ENCODE assay signal across 8 cellular contexts in the genomic region with DNA sequence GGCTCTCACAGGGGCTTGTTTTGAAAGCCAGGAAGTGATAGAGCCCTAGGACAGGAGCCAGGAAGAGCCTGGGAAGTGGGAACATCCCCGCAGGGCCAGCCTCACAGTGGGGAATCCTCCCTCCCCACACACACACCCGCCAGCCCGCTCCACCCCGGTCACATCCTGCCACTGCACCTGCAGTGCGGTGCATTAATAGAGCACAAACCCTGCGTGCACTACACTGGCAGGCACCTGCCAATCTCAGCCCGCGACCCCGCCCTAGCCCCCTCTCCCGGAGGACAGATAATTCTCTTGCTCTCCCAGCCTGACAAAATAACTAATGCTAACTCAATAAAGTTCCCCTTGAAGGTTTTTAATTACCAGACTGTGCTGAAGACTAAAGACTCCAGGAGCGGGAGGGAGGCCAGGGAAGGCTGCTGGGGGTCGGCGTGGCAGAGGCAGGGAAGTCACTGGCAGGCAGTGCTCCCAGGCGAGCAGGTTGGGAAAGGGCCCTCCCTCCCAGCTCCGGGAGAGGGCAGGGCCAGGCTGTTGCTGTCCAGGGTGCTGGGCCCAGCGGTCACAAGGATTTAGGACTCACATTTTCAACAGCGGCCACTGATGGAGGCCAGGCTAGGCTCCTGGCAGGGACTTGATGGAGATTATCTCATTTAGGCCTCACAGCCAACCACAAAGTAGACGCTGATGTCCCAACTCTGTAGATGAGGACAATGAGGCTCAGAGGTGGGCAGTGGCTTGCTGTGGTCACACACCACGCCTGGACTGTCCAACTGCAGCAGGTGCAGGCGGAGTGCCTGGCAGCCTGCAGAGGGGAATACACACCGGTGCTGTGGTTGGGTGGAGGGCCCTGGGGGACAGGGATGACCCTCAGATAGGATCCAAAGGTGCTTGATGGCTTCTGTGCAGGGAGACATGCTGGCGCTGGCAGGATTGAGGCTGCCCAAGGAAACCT. TPM values are rescaled to one million over a fixed set of nuclear protein-coding genes. Genes with fewer than 3 reads are reported as not detected.
DNase-seq lines count a peak whose midpoint lies in the region; ATAC-seq and TF ChIP-seq lines count a peak whose summit lies in the region.
"Had no signal": no experiment of that assay in that cellular context is flagged by ENCODE, and none has a peak within 500 bp of the region (broad histone marks: within the 10 kb centered on the region; RNA-seq: fewer than 3 reads in every experiment).

No MANE protein-coding gene starts in this region.

- TF ChIP-seq CTCF in NB4 (IDR thresholded peaks at IDR 0.05; ENCODE audit: low read depth, low read length) (no peak), liver (IDR thresholded peaks at IDR 0.05; ENCODE audit: low read depth, low read length, missing input control) (no peak)

- H3K9me3 ChIP-seq in liver (ENCODE audit: control insufficient read depth in 4 of 4, low read length in 3 of 4): no peaks in the 10 kb centered on the region

- no peaks in the 10 kb centered on the region for H3K27me3 ChIP-seq in liver (ENCODE audit: control insufficient read depth in 4 of 4, insufficient read depth in 4 of 4, low read length in 3 of 4)

- ATAC-seq in HG03432 (IDR thresholded peaks at IDR 0.05; ENCODE audit: unreplicated experiment): no peak
- no peak for ATAC-seq in GM19351 (IDR thresholded peaks at IDR 0.05; ENCODE audit: unreplicated experiment)

- DNase-seq in EH (ENCODE audit: low read depth) (peak; percentile 59), NB4 (ENCODE audit: low read depth) (peak; percentile 39), amniotic epithelial cell (ENCODE audit: low read depth) (peak; percentile 43), NCI-H510A treated with DMSO at 0.1 percent for 48 hours (lab: John Stamatoyannopoulos, UW) (no peak)

- TF ChIP-seq RAD21 in liver (IDR thresholded peaks at IDR 0.05): peak in 1 of 2 donors; percentile 34

- H3K4me1 ChIP-seq in liver (ENCODE audit: control insufficient read depth in 4 of 4, insufficient read depth in 4 of 4, low read length in 3 of 4): no peaks in the 10 kb centered on the region

- no peak for TF ChIP-seq POLR2A in NB4 (IDR thresholded peaks at IDR 0.05; ENCODE audit: extremely low read depth, insufficient read length)

- H3K36me3 ChIP-seq in liver (ENCODE audit: control insufficient read depth in 4 of 4, insufficient read depth in 3 of 4, low read depth in 1 of 4, low read length in 3 of 4): no peaks in the 10 kb centered on the region

- H3K4me3 ChIP-seq in NB4 (ENCODE audit: low read depth, low read length) (no peak overlapping the region), liver (ENCODE audit: low read depth in 1 of 3, low read length in 3 of 3) (no peak overlapping the region)

- no peak overlapping the region for H3K9ac ChIP-seq in liver (ENCODE audit: low read depth in 1 of 2, low read length in 2 of 2)
- H3K9ac ChIP-seq: KMS-11 had no signal

- WGBS in liver: 46% methylated on average over 22 of the region's 22 CpGs

- no peak overlapping the region for H3K27ac ChIP-seq in liver (ENCODE audit: low read depth in 1 of 2, low read length in 2 of 2)
- H3K27ac ChIP-seq: KMS-11 had no signal

TF ChIP-seq in liver, 16 proteins besides CTCF, POLR2A, EP300 and RAD21:
- TF ChIP-seq SP1 (IDR thresholded peaks at IDR 0.05) (no peak), GABPA (IDR thresholded peaks at IDR 0.05 in 1 of 2, conservative IDR thresholded peaks at IDR 0.05 in 1 of 2) (no peak), EGR1 (IDR thresholded peaks at IDR 0.05; ENCODE audit: low read depth in 2 of 2) (no peak), HNF4G (IDR thresholded peaks at IDR 0.05) (no peak), FOXA1 (IDR thresholded peaks at IDR 0.05) (no peak), FOXA2 (IDR thresholded peaks at IDR 0.05) (no peak)
- TF ChIP-seq, protein P1, sequence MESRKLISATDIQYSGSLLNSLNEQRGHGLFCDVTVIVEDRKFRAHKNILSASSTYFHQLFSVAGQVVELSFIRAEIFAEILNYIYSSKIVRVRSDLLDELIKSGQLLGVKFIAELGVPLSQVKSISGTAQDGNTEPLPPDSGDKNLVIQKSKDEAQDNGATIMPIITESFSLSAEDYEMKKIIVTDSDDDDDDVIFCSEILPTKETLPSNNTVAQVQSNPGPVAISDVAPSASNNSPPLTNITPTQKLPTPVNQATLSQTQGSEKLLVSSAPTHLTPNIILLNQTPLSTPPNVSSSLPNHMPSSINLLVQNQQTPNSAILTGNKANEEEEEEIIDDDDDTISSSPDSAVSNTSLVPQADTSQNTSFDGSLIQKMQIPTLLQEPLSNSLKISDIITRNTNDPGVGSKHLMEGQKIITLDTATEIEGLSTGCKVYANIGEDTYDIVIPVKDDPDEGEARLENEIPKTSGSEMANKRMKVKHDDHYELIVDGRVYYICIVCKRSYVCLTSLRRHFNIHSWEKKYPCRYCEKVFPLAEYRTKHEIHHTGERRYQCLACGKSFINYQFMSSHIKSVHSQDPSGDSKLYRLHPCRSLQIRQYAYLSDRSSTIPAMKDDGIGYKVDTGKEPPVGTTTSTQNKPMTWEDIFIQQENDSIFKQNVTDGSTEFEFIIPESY (IDR thresholded peaks at IDR 0.05): no peak
- TF ChIP-seq, protein P2, sequence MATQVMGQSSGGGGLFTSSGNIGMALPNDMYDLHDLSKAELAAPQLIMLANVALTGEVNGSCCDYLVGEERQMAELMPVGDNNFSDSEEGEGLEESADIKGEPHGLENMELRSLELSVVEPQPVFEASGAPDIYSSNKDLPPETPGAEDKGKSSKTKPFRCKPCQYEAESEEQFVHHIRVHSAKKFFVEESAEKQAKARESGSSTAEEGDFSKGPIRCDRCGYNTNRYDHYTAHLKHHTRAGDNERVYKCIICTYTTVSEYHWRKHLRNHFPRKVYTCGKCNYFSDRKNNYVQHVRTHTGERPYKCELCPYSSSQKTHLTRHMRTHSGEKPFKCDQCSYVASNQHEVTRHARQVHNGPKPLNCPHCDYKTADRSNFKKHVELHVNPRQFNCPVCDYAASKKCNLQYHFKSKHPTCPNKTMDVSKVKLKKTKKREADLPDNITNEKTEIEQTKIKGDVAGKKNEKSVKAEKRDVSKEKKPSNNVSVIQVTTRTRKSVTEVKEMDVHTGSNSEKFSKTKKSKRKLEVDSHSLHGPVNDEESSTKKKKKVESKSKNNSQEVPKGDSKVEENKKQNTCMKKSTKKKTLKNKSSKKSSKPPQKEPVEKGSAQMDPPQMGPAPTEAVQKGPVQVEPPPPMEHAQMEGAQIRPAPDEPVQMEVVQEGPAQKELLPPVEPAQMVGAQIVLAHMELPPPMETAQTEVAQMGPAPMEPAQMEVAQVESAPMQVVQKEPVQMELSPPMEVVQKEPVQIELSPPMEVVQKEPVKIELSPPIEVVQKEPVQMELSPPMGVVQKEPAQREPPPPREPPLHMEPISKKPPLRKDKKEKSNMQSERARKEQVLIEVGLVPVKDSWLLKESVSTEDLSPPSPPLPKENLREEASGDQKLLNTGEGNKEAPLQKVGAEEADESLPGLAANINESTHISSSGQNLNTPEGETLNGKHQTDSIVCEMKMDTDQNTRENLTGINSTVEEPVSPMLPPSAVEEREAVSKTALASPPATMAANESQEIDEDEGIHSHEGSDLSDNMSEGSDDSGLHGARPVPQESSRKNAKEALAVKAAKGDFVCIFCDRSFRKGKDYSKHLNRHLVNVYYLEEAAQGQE (IDR thresholded peaks at IDR 0.05): peak; percentile 99
TF ChIP-seq in liver: peak in this region for 1.

RNA-seq across cellular contexts. Expression of a gene that starts 23.9 kb away (rescaled TPM):
- 10 to 100 TPM; 14.1 to 15.8 TPM for total RNA-seq in liver
- 1 to 10 TPM; 1.0 to 4.6 TPM for polyA plus RNA-seq in liver
